Comparison of ENCODE assay signal across 1 cellular context in the genomic region with DNA sequence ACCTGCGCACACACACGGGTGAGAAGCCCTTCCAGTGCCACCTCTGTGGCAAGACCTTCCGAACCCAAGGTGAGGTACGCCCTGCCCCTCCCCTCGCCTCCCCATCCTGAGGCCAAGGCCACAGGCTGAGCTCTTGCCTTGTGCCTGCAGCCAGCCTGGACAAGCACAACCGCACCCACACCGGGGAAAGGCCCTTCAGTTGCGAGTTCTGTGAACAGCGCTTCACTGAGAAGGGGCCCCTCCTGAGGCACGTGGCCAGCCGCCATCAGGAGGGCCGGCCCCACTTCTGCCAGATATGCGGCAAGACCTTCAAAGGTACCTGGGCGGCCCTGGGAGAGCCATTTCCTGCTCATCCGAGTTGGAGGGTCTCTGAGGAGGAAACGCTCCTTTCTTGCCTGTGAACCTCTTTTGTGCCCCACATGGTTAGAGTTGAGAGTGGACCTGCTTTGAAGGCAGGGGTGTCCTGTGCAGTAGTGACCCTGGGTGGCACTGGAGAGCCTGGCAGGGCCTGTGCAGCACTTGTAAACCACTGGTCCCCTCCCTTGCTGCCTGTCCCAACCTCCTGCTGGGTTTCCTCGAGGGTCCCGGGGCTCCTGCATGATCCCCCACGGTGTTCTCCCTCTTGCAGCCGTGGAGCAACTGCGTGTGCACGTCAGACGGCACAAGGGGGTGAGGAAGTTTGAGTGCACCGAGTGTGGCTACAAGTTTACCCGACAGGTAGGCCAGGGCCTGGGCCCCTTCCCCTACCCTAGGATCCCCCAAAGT.
TF ChIP-seq lines count a peak whose summit lies in the region.

No MANE protein-coding gene starts in this region.

TF ChIP-seq in K562, 482 proteins besides CTCF, POLR2A, EP300 and RAD21:
- TF ChIP-seq XRCC5 (IDR thresholded peaks at IDR 0.05; ENCODE audit: low read depth, low read length): no peak
- no peak for TF ChIP-seq MTF1 (CRISPR knock-in tag; IDR thresholded peaks at IDR 0.05; ENCODE audit: borderline replicate concordance)
- peak; percentile 37 for TF ChIP-seq ZKSCAN1 (IDR thresholded peaks at IDR 0.05; ENCODE audit: low read depth, low read length)
- TF ChIP-seq HNRNPL (IDR thresholded peaks at IDR 0.05; ENCODE audit: low read depth, low read length): no peak
- TF ChIP-seq, protein P1, sequence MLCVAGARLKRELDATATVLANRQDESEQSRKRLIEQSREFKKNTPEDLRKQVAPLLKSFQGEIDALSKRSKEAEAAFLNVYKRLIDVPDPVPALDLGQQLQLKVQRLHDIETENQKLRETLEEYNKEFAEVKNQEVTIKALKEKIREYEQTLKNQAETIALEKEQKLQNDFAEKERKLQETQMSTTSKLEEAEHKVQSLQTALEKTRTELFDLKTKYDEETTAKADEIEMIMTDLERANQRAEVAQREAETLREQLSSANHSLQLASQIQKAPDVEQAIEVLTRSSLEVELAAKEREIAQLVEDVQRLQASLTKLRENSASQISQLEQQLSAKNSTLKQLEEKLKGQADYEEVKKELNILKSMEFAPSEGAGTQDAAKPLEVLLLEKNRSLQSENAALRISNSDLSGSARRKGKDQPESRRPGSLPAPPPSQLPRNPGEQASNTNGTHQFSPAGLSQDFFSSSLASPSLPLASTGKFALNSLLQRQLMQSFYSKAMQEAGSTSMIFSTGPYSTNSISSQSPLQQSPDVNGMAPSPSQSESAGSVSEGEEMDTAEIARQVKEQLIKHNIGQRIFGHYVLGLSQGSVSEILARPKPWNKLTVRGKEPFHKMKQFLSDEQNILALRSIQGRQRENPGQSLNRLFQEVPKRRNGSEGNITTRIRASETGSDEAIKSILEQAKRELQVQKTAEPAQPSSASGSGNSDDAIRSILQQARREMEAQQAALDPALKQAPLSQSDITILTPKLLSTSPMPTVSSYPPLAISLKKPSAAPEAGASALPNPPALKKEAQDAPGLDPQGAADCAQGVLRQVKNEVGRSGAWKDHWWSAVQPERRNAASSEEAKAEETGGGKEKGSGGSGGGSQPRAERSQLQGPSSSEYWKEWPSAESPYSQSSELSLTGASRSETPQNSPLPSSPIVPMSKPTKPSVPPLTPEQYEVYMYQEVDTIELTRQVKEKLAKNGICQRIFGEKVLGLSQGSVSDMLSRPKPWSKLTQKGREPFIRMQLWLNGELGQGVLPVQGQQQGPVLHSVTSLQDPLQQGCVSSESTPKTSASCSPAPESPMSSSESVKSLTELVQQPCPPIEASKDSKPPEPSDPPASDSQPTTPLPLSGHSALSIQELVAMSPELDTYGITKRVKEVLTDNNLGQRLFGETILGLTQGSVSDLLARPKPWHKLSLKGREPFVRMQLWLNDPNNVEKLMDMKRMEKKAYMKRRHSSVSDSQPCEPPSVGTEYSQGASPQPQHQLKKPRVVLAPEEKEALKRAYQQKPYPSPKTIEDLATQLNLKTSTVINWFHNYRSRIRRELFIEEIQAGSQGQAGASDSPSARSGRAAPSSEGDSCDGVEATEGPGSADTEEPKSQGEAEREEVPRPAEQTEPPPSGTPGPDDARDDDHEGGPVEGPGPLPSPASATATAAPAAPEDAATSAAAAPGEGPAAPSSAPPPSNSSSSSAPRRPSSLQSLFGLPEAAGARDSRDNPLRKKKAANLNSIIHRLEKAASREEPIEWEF (CRISPR knock-in tag; IDR thresholded peaks at IDR 0.05): no peak
- 0 out of 2 replicates have a peak, but pooled peaks have one; percentile 6 for TF ChIP-seq SUPT5H (IDR thresholded peaks at IDR 0.05)
- no peak for TF ChIP-seq ZNF324 (CRISPR knock-in tag; IDR thresholded peaks at IDR 0.05)
- no peak for TF ChIP-seq NFYB (IDR thresholded peaks at IDR 0.05; ENCODE audit: extremely low read depth, insufficient read length)
- no peak for TF ChIP-seq CCNT2 (IDR thresholded peaks at IDR 0.05; ENCODE audit: borderline replicate concordance, extremely low read depth, insufficient read length, low read depth, low read length)
- TF ChIP-seq ILK (tag; IDR thresholded peaks at IDR 0.05; ENCODE audit: borderline replicate concordance, low read depth): no peak
- no peak for TF ChIP-seq SRSF9 (IDR thresholded peaks at IDR 0.05; ENCODE audit: borderline replicate concordance, low read depth, low read length)
- no peak; the same call in 1 of the 2 replicates for TF ChIP-seq ZBTB1 (CRISPR knock-in tag; IDR thresholded peaks at IDR 0.05; ENCODE audit: borderline replicate concordance, low read depth)
- no peak for TF ChIP-seq FOSL1 (tag; conservative IDR thresholded peaks at IDR 0.05)
- TF ChIP-seq ELF1 (tag; IDR thresholded peaks at IDR 0.05): no peak
- TF ChIP-seq RBM39 (optimal IDR thresholded peaks at IDR 0.05; ENCODE audit: low read depth, low read length): no peak
- TF ChIP-seq POLR2G (IDR thresholded peaks at IDR 0.05; ENCODE audit: low read depth, low read length): peak; percentile 75
- no peak for TF ChIP-seq TEAD2 (tag; IDR thresholded peaks at IDR 0.05)
- TF ChIP-seq, protein P2, sequence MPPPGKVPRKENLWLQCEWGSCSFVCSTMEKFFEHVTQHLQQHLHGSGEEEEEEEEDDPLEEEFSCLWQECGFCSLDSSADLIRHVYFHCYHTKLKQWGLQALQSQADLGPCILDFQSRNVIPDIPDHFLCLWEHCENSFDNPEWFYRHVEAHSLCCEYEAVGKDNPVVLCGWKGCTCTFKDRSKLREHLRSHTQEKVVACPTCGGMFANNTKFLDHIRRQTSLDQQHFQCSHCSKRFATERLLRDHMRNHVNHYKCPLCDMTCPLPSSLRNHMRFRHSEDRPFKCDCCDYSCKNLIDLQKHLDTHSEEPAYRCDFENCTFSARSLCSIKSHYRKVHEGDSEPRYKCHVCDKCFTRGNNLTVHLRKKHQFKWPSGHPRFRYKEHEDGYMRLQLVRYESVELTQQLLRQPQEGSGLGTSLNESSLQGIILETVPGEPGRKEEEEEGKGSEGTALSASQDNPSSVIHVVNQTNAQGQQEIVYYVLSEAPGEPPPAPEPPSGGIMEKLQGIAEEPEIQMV (tag; conservative IDR thresholded peaks at IDR 0.05; ENCODE audit: low read depth): no peak
- TF ChIP-seq JUN (IDR thresholded peaks at IDR 0.05; ENCODE audit: borderline replicate concordance, low read depth, low read length): no peak
- TF ChIP-seq JUN (CRISPR knock-in tag; IDR thresholded peaks at IDR 0.05; ENCODE audit: borderline replicate concordance): no peak
- no peak for TF ChIP-seq ELF4 (CRISPR knock-in tag; IDR thresholded peaks at IDR 0.05)
- TF ChIP-seq GTF2F1 (IDR thresholded peaks at IDR 0.05; ENCODE audit: low read depth, low read length): no peak
- peak; percentile 63 for TF ChIP-seq RBFOX2 (IDR thresholded peaks at IDR 0.05; ENCODE audit: low read depth, low read length)
- TF ChIP-seq ZNF780A (CRISPR knock-in tag; IDR thresholded peaks at IDR 0.05): no peak
- no peak for TF ChIP-seq ZNF507 (tag; conservative IDR thresholded peaks at IDR 0.05)
- TF ChIP-seq, protein P3, sequence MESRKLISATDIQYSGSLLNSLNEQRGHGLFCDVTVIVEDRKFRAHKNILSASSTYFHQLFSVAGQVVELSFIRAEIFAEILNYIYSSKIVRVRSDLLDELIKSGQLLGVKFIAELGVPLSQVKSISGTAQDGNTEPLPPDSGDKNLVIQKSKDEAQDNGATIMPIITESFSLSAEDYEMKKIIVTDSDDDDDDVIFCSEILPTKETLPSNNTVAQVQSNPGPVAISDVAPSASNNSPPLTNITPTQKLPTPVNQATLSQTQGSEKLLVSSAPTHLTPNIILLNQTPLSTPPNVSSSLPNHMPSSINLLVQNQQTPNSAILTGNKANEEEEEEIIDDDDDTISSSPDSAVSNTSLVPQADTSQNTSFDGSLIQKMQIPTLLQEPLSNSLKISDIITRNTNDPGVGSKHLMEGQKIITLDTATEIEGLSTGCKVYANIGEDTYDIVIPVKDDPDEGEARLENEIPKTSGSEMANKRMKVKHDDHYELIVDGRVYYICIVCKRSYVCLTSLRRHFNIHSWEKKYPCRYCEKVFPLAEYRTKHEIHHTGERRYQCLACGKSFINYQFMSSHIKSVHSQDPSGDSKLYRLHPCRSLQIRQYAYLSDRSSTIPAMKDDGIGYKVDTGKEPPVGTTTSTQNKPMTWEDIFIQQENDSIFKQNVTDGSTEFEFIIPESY (CRISPR knock-in tag; IDR thresholded peaks at IDR 0.05): 0 out of 2 replicates have a peak, but pooled peaks have one; percentile 27
TF ChIP-seq in K562: peak in this region for 5.
